Comparison of ENCODE assay signal across 8 cellular contexts in the genomic region with DNA sequence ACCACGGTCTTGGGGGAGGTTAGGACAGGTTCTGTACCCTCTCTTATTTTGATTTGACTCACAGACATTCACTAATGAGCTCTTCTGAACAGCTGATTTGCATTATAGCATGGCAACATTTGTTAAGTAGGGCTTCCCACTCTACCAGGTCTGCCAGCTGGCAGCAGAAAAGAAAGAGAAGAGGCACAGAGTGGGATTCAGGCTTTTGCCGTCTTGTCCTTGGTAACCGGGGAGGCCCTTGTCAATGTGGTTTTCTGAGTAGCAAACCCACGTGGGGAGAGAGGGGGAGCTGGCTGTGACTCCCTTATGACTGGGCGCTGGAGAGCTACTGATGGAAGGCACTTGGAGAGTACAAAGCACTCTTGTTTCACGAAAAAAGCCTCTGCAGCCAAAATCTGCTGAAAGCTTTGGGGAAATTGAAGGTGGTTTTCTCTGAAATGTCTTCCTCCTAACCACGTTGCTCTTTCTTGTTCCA.
DNase-seq lines count a peak whose midpoint lies in the region; ATAC-seq and TF ChIP-seq lines count a peak whose summit lies in the region.

No MANE protein-coding gene starts in this region.

- ATAC-seq in HG02678 (IDR thresholded peaks at IDR 0.05; ENCODE audit: unreplicated experiment) (peak; percentile 50), natural killer cell (no peak)

- intact Hi-C loops in natural killer cell (cut with micrococcal nuclease), result no loop called here

- H3K27me3 Mint-ChIP-seq in natural killer cell (ENCODE audit: low read depth in 2 of 2), result no peaks in the 10 kb centered on the region

- no peaks in the 10 kb centered on the region for H3K9me3 ChIP-seq in BE2C

- H3K4me3 Mint-ChIP-seq in natural killer cell, result no peak overlapping the region

- TF ChIP-seq CTCF in natural killer cell (IDR thresholded peaks at IDR 0.05), result no peak
- no peak for TF ChIP-seq CTCF in BE2C (IDR thresholded peaks at IDR 0.05; ENCODE audit: low read depth, low read length)

- H3K36me3 Mint-ChIP-seq in natural killer cell, result peaks cover 20% of the 10 kb centered on the region

- peak; percentile 46 for DNase-seq in G401 (ENCODE audit: low spot score)
- DNase-seq in amygdala (lab: John Stamatoyannopoulos, UW), result peak in 54 of 56 donors; percentile 13 to 91 (median 74)
- no peak for DNase-seq in natural killer cell
- DNase-seq in BE2C, result no peak
- no peak for DNase-seq in RKO (ENCODE audit: low spot score)
- DNase-seq in DMS53 (lab: John Stamatoyannopoulos, UW), result no peak
- DNase-seq in HK-2 (ENCODE audit: unreplicated experiment), result no peak

- peaks cover 3% of the 10 kb centered on the region for H3K36me3 ChIP-seq in BE2C

- H3K4me1 Mint-ChIP-seq in natural killer cell, result peaks cover 11 to 20% of the 10 kb centered on the region in 2 donors

- in situ Hi-C loops in G401 (cut with HindIII; ENCODE audit: low sequenced_read_pairs), result no loop called here

- H3K27ac Mint-ChIP-seq in natural killer cell, result peak overlapping the region; percentile 52 to 77

- no peaks in the 10 kb centered on the region for H3K4me1 ChIP-seq in BE2C

- no peaks in the 10 kb centered on the region for H3K27me3 ChIP-seq in BE2C

- no peak overlapping the region for H3K4me3 ChIP-seq in BE2C (ENCODE audit: low read depth, low read length)

- H3K9me3 Mint-ChIP-seq in natural killer cell, result no peaks in the 10 kb centered on the region

Comparison
In these comparisons a context has a peak if more than half of its experiments do, and no peak if none do; other contexts are left out.
1. DNase-seq: peak in G401 (single experiment) and amygdala (54 of 56); none in natural killer cell (single experiment), BE2C (single experiment), RKO (single experiment), DMS53 (single experiment) and HK-2 (single experiment).